1 cellular context compared by ENCODE assay signal in genomic region chr7:139339025-139339424, GRCh38.
TF ChIP-seq lines count a peak whose summit lies in the region.

No MANE protein-coding gene starts in this region.

TF ChIP-seq in HCT116, 20 proteins besides CTCF, POLR2A, EP300 and RAD21 (continued from another document):
- TF ChIP-seq SP1 (IDR thresholded peaks at IDR 0.05; ENCODE audit: low read depth) (no peak), SIN3A (IDR thresholded peaks at IDR 0.05; ENCODE audit: low read depth) (no peak), JUND (IDR thresholded peaks at IDR 0.05) (no peak), ATF3 (IDR thresholded peaks at IDR 0.05) (no peak), POLR2AphosphoS5 (IDR thresholded peaks at IDR 0.05; ENCODE audit: low read depth, low read length) (no peak), TCF7L2 (IDR thresholded peaks at IDR 0.05; ENCODE audit: borderline replicate concordance, extremely low read depth, insufficient read depth, insufficient read length) (no peak), ZFX (IDR thresholded peaks at IDR 0.05) (no peak), CBX3 (IDR thresholded peaks at IDR 0.05; ENCODE audit: low read depth) (no peak), REST (IDR thresholded peaks at IDR 0.05; ENCODE audit: low read depth) (no peak)
TF ChIP-seq in HCT116: peak in this region for 0.
